2 cellular contexts compared by ENCODE assay signal in the genomic region with DNA sequence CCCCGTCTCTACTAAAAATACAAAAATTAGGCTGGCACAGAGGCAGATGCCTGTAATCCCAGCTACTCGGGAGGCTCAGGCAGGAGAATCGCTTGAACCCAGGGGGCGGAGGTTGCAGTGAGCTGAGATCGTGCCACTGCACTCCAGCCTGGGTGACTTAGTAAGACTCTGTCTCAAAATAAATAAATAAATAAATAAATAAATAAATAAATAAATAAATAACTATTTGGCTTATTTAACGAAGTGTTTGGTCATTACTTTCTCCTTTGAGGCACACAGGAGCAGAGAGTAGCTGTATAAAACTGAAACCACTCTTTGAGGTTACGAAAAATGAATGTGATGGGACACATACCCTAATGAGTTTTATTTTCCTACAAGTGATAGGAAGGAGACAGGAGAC. TPM values are rescaled to one million over a fixed set of nuclear protein-coding genes. Genes with fewer than 3 reads are reported as not detected.
"Had no signal": no experiment of that assay in that cellular context is flagged by ENCODE, and none has a peak within 500 bp of the region (broad histone marks: within the 10 kb centered on the region; RNA-seq: fewer than 3 reads in every experiment).

No MANE protein-coding gene starts in this region.

RNA-seq across cellular contexts. Expression of gene FRZB, which starts 26.6 kb away (rescaled TPM):
- total RNA-seq: OCI-LY7, SK-MEL-5 had no signal
